In genomic region chr20:46850416-46850815, GRCh38 we compare ENCODE assay signal across 21 cellular contexts. TPM values are rescaled to one million over a fixed set of nuclear protein-coding genes. Genes with fewer than 3 reads are reported as not detected.
DNase-seq lines count a peak whose midpoint lies in the region; ATAC-seq, FAIRE-seq and TF ChIP-seq lines count a peak whose summit lies in the region.
"Had no signal": no experiment of that assay in that cellular context is flagged by ENCODE, and none has a peak within 500 bp of the region (broad histone marks: within the 10 kb centered on the region; RNA-seq: fewer than 3 reads in every experiment).

No MANE protein-coding gene starts in this region.

- 21% methylated on average over 10 of the region's 10 CpGs for WGBS in HepG2 (ENCODE audit: low lambda C conversion rate)
- WGBS in right lobe of liver (ENCODE audit: insufficient coverage, low coverage, low lambda C conversion rate, missing lambda C conversion rate): 57% methylated on average over 10 of the region's 10 CpGs

- H3K27me3 Mint-ChIP-seq in activated T-helper 17 cell treated with anti-CD3 and anti-CD28 coated beads, Interleukin-2, amount 50 U/mL, for 72 hours: peaks cover 15% of the 10 kb centered on the region
- H3K27me3 Mint-ChIP-seq in activated CD8-positive, alpha-beta memory T cell treated with anti-CD3 and anti-CD28 coated beads, Interleukin-2, amount 10 ng/mL, durations not matched to agents 7 days and 5 days: peaks cover 4% of the 10 kb centered on the region

- CTCF ChIA-PET in HepG2 (lab: Yijun Ruan, JAX; ENCODE audit: low intra/inter-chr PET ratio, low total read pairs): no interaction called here
- CTCF ChIA-PET in activated CD8-positive, alpha-beta memory T cell treated with anti-CD3 and anti-CD28 coated beads, Interleukin-2, amount 10 ng/mL, durations not matched to agents 7 days and 5 days (lab: Charles Lee): no interaction called here

- no peak overlapping the region for H3K27ac Mint-ChIP-seq in activated T-helper 17 cell treated with anti-CD3 and anti-CD28 coated beads, Interleukin-2, amount 50 U/mL, for 72 hours
- H3K27ac Mint-ChIP-seq in activated CD8-positive, alpha-beta memory T cell treated with anti-CD3 and anti-CD28 coated beads, Interleukin-2, amount 10 ng/mL, durations not matched to agents 7 days and 5 days: no peak overlapping the region

- in situ Hi-C loops in HepG2 (cut with HindIII; ENCODE audit: extremely low pct_ligation_motif_present, low pct_unique_long_range_greater_than_20kb): no loop called here

- no peaks in the 10 kb centered on the region for H3K9me3 Mint-ChIP-seq in activated T-helper 17 cell treated with anti-CD3 and anti-CD28 coated beads, Interleukin-2, amount 50 U/mL, for 72 hours
- no peaks in the 10 kb centered on the region for H3K9me3 Mint-ChIP-seq in activated CD8-positive, alpha-beta memory T cell treated with anti-CD3 and anti-CD28 coated beads, Interleukin-2, amount 10 ng/mL, durations not matched to agents 7 days and 5 days (ENCODE audit: low read depth)

- no peak for TF ChIP-seq POLR2A in HepG2 (IDR thresholded peaks at IDR 0.05; ENCODE audit: insufficient read depth in 1 of 2, low read depth in 2 of 2, low read length in 2 of 2)
- no peak for TF ChIP-seq POLR2A in right lobe of liver (IDR thresholded peaks at IDR 0.05)

- TF ChIP-seq CTCF in HepG2 (CRISPR knock-in tag; IDR thresholded peaks at IDR 0.05): no peak
- no peak for TF ChIP-seq CTCF in right lobe of liver (IDR thresholded peaks at IDR 0.05)
- no peak for TF ChIP-seq CTCF in upper lobe of right lung (IDR thresholded peaks at IDR 0.05)

- H3K9ac ChIP-seq in HepG2 (ENCODE audit: insufficient read depth, low read depth, low read length): no peak overlapping the region

- H3K4me3 ChIP-seq in HepG2 (replicated peaks in 1 of 3; ENCODE audit: insufficient read depth in 1 of 3, low read depth in 2 of 3, low read length in 3 of 3): no peak overlapping the region
- no peak overlapping the region for H3K4me3 ChIP-seq in right lobe of liver
- no peak overlapping the region for H3K4me3 ChIP-seq in upper lobe of right lung
- H3K4me3 ChIP-seq: K562, MG63 had no signal

- no peak overlapping the region for H3K4me3 Mint-ChIP-seq in activated T-helper 17 cell treated with anti-CD3 and anti-CD28 coated beads, Interleukin-2, amount 50 U/mL, for 72 hours
- H3K4me3 Mint-ChIP-seq in activated CD8-positive, alpha-beta memory T cell treated with anti-CD3 and anti-CD28 coated beads, Interleukin-2, amount 10 ng/mL, durations not matched to agents 7 days and 5 days: no peak overlapping the region

- DNase-seq in HepG2 (ENCODE audit: low spot score) (no peak), right lobe of liver (no peak), left colon (peak; percentile 41 to 61), retina (peak; percentile 30), COLO668 (lab: John Stamatoyannopoulos, UW; ENCODE audit: unreplicated experiment) (no peak), upper lobe of right lung (no peak)
- DNase-seq in activated CD8-positive, alpha-beta memory T cell treated with anti-CD3 and anti-CD28 coated beads, Interleukin-2, amount 10 ng/mL, durations not matched to agents 7 days and 5 days: no peak
- DNase-seq: DMS53; EL; MG63; NCI-H1417 treated with DMSO at 0.1 percent for 48 hours; NCI-H187; NCI-H2107; NCI-H510A; NK-92 treated with Interleukin-12 subunit alpha and Interleukin-12 subunit beta, amount 100 ng/mL, for 24 hours; SIG-M5 had no signal

- H3K36me3 Mint-ChIP-seq in activated T-helper 17 cell treated with anti-CD3 and anti-CD28 coated beads, Interleukin-2, amount 50 U/mL, for 72 hours (ENCODE audit: low read depth): no peaks in the 10 kb centered on the region
- H3K36me3 Mint-ChIP-seq in activated CD8-positive, alpha-beta memory T cell treated with anti-CD3 and anti-CD28 coated beads, Interleukin-2, amount 10 ng/mL, durations not matched to agents 7 days and 5 days: no peaks in the 10 kb centered on the region

- no peak for TF ChIP-seq EP300 in HepG2 (IDR thresholded peaks at IDR 0.05; ENCODE audit: low read depth in 2 of 2, low read length in 2 of 2)
- no peak for TF ChIP-seq EP300 in HepG2 (CRISPR knock-in tag; IDR thresholded peaks at IDR 0.05; ENCODE audit: borderline replicate concordance)

- no peak for TF ChIP-seq RAD21 in HepG2 (CRISPR knock-in tag; IDR thresholded peaks at IDR 0.05)

- BruUV-seq in HepG2 (replicated peaks; lab: Mats Ljungman, UMichigan): no TSS peak

- H3K9me3 ChIP-seq in HepG2 (ENCODE audit: low read length): no peaks in the 10 kb centered on the region
- H3K9me3 ChIP-seq in right lobe of liver: no peaks in the 10 kb centered on the region
- H3K9me3 ChIP-seq in upper lobe of right lung: no peaks in the 10 kb centered on the region
- H3K9me3 ChIP-seq: MG63 had no signal

- H2AFZ ChIP-seq in HepG2 (ENCODE audit: low read length): no peak overlapping the region

- H3K79me2 ChIP-seq in HepG2 (ENCODE audit: insufficient read depth, low read length): no peaks in the 10 kb centered on the region

- H3K4me2 ChIP-seq in HepG2 (ENCODE audit: low read depth, low read length): no peak overlapping the region

- intact Hi-C loops in HepG2 (cut with micrococcal nuclease; ENCODE audit: unreplicated experiment) (no loop called here), right lobe of liver (cut with DNase I) (no loop called here), left colon (cut with DNase I, micrococcal nuclease) (no loop called here), upper lobe of right lung (cut with DNase I) (no loop called here)

- no peaks in the 10 kb centered on the region for H3K36me3 ChIP-seq in HepG2 (replicated peaks in 1 of 2; ENCODE audit: control insufficient read depth in 1 of 2, insufficient read depth in 2 of 2, low read length in 2 of 2)
- no peaks in the 10 kb centered on the region for H3K36me3 ChIP-seq in right lobe of liver
- H3K36me3 ChIP-seq in upper lobe of right lung: no peaks in the 10 kb centered on the region
- H3K36me3 ChIP-seq: MG63 had no signal

- ATAC-seq in HepG2: no peak
- no peak for ATAC-seq in right lobe of liver
- peak; percentile 92 for ATAC-seq in left colon
- no peak for ATAC-seq in upper lobe of right lung
- no peak for ATAC-seq in activated T-helper 17 cell treated with anti-CD3 and anti-CD28 coated beads, Interleukin-2, amount 50 U/mL, for 72 hours (replicated peaks)
- ATAC-seq in activated CD8-positive, alpha-beta memory T cell treated with anti-CD3 and anti-CD28 coated beads, Interleukin-2, amount 10 ng/mL, durations not matched to agents 7 days and 5 days: no peak
- ATAC-seq: K562, SK-N-SH treated with all-trans-retinoic acid at 6 μM for 48 hours had no signal

- H3K27me3 ChIP-seq in HepG2 (ENCODE audit: control insufficient read depth in 1 of 2, insufficient read depth in 2 of 2, low read length in 2 of 2) (peaks cover 2 to 39% of the 10 kb centered on the region in 2 experiments; a peak in 4 of 5 replicates), right lobe of liver (no peaks in the 10 kb centered on the region), upper lobe of right lung (peaks cover 7% of the 10 kb centered on the region)
- H3K27me3 ChIP-seq: MG63 had no signal

- no peak for FAIRE-seq in HepG2 (lab: Jason Lieb, UNC)
- FAIRE-seq: GM19239, K562 had no signal

- H3K4me1 ChIP-seq in HepG2 (ENCODE audit: insufficient read depth, low read length) (no peaks in the 10 kb centered on the region), right lobe of liver (no peaks in the 10 kb centered on the region), upper lobe of right lung (no peaks in the 10 kb centered on the region)

- H4K20me1 ChIP-seq in HepG2 (ENCODE audit: insufficient read depth, low read length): no peaks in the 10 kb centered on the region

- POLR2A ChIA-PET in HepG2 (lab: Yijun Ruan, JAX): no interaction called here

- H3K27ac ChIP-seq in HepG2 (ENCODE audit: extremely low read length, insufficient read depth, low read length) (no peak overlapping the region), right lobe of liver (no peak overlapping the region), upper lobe of right lung (no peak overlapping the region)
- H3K27ac ChIP-seq: C4-2B had no signal

- H3K4me1 Mint-ChIP-seq in activated T-helper 17 cell treated with anti-CD3 and anti-CD28 coated beads, Interleukin-2, amount 50 U/mL, for 72 hours: no peaks in the 10 kb centered on the region
- H3K4me1 Mint-ChIP-seq in activated CD8-positive, alpha-beta memory T cell treated with anti-CD3 and anti-CD28 coated beads, Interleukin-2, amount 10 ng/mL, durations not matched to agents 7 days and 5 days: no peaks in the 10 kb centered on the region

RNA-seq across cellular contexts. Expression of gene EYA2, which starts 44.2 kb away (rescaled TPM):
- total RNA-seq in HepG2 (2016; rRNA removed; fragmentation: Illumina TruSeq; extraction: Trizol): not detected in 2 replicates
- total RNA-seq in HepG2 (2016; cell fraction: cytosol; rRNA removed; fragmentation: Illumina TruSeq; extraction: Trizol; ENCODE audit: low read depth): not detected in 2 replicates
- total RNA-seq in HepG2 (2016; cell fraction: insoluble cytoplasmic fraction; rRNA removed; fragmentation: Illumina TruSeq; extraction: Trizol): not detected in 2 replicates
- not detected in 2 replicates for total RNA-seq in HepG2 (2016; cell fraction: membrane; rRNA removed; fragmentation: Illumina TruSeq; extraction: Trizol)
- total RNA-seq in HepG2 (2016; cell fraction: nucleus; rRNA removed; fragmentation: Illumina TruSeq; extraction: Trizol): not detected in 2 replicates
- not detected in 2 replicates for polyA plus RNA-seq in HepG2 (2011; rRNA removed)
- polyA plus RNA-seq in HepG2 (2011; cell fraction: cytosol; rRNA removed): not detected in 2 replicates
- polyA plus RNA-seq in HepG2 (2011; cell fraction: nucleus; rRNA removed): not detected in 2 replicates
- not detected in 2 replicates for polyA plus RNA-seq in HepG2 (2012)
- polyA plus RNA-seq in HepG2 (2016; cell fraction: cytosol; fragmentation: Illumina TruSeq; extraction: Trizol; ENCODE audit: low read depth): not detected in 2 replicates
- polyA plus RNA-seq in HepG2 (2016; cell fraction: insoluble cytoplasmic fraction; fragmentation: Illumina TruSeq; extraction: Trizol; ENCODE audit: low read depth): not detected in 2 replicates
- polyA plus RNA-seq in HepG2 (2016; cell fraction: membrane; fragmentation: Illumina TruSeq; extraction: Trizol; ENCODE audit: low read depth): not detected in 2 replicates
- not detected in 2 replicates for polyA plus RNA-seq in HepG2 (2016; cell fraction: nucleus; fragmentation: Illumina TruSeq; extraction: Trizol; ENCODE audit: insufficient read depth, low read depth)
- polyA minus RNA-seq in HepG2 (2011; rRNA and poly(A)+ RNA removed; ENCODE audit: low replicate concordance): not detected in 2 replicates
- polyA minus RNA-seq in HepG2 (2011; cell fraction: cytosol; rRNA and poly(A)+ RNA removed): not detected in 2 replicates
- polyA minus RNA-seq in HepG2 (2011; cell fraction: nucleus; rRNA and poly(A)+ RNA removed): not detected in 2 replicates
- total RNA-seq in right lobe of liver: 1 to 10 TPM in 1 of 6 experiments, under 1 TPM in 5; 0.12 to 3.0 (median 0.49) TPM
- total RNA-seq in left colon: 10 to 100 TPM; 12.2 to 21.0 TPM
- 1.8 TPM for total RNA-seq in upper lobe of right lung
- total RNA-seq in activated T-helper 17 cell treated with anti-CD3 and anti-CD28 coated beads, Interleukin-2, amount 50 U/mL, for 72 hours: under 1 TPM in 1 of 2 donors, not detected in 1; 0.16 TPM
- not detected for total RNA-seq in activated CD8-positive, alpha-beta memory T cell treated with anti-CD3 and anti-CD28 coated beads, Interleukin-2, amount 10 ng/mL, durations not matched to agents 7 days and 5 days
- total RNA-seq: K562 had no signal

Comparison
In these comparisons a context has a peak if more than half of its experiments do, and no peak if none do; other contexts are left out.
1. DNase-seq: peak in left colon (2 of 2) and retina (single experiment); none in HepG2 (single experiment), right lobe of liver (0 of 3), COLO668 (single experiment), upper lobe of right lung (single experiment) and activated CD8-positive, alpha-beta memory T cell treated with anti-CD3 and anti-CD28 coated beads, Interleukin-2, amount 10 ng/mL, durations not matched to agents 7 days and 5 days (single experiment).